8 cellular contexts compared by ENCODE assay signal in genomic region chr16:89322381-89323119, GRCh38.
DNase-seq lines count a peak whose midpoint lies in the region; ATAC-seq and TF ChIP-seq lines count a peak whose summit lies in the region.

No MANE protein-coding gene starts in this region.

- no peaks in the 10 kb centered on the region for H3K9me3 Mint-ChIP-seq in stimulated activated naive CD8-positive, alpha-beta T cell treated with anti-CD3 and anti-CD28 coated beads, Interleukin-15, Interleukin-2, amounts not matched to agents 100 ng/mL and 50 ng/mL, for 24 hours
- no peaks in the 10 kb centered on the region for H3K9me3 Mint-ChIP-seq in nephron progenitor cell

- no peaks in the 10 kb centered on the region for H3K9me3 ChIP-seq in Panc1 (ENCODE audit: control insufficient read depth, insufficient read depth, low read depth, low read length)

- no peaks in the 10 kb centered on the region for H3K27me3 Mint-ChIP-seq in stimulated activated naive CD8-positive, alpha-beta T cell treated with anti-CD3 and anti-CD28 coated beads, Interleukin-15, Interleukin-2, amounts not matched to agents 100 ng/mL and 50 ng/mL, for 24 hours
- no peaks in the 10 kb centered on the region for H3K27me3 Mint-ChIP-seq in nephron progenitor cell (ENCODE audit: low read depth, poor library complexity)

- no peaks in the 10 kb centered on the region for H3K36me3 ChIP-seq in Panc1 (ENCODE audit: control insufficient read depth, insufficient read depth, low read length)

- DNase-seq in stimulated activated naive CD8-positive, alpha-beta T cell treated with anti-CD3 and anti-CD28 coated beads, Interleukin-15, Interleukin-2, amounts not matched to agents 100 U/mL and 50 U/mL, for 24 hours = no peak
- DNase-seq in Panc1 (ENCODE audit: low read depth, low spot score) (no peak), epidermal melanocyte (ENCODE audit: insufficient read length, low spot score) (peak; percentile 88), nephron progenitor cell (peak; percentile 46)
- no peak for DNase-seq in activated CD8-positive, alpha-beta memory T cell treated with anti-CD3 and anti-CD28 coated beads for 24 hours

- peaks cover 33% of the 10 kb centered on the region for H3K36me3 Mint-ChIP-seq in stimulated activated naive CD8-positive, alpha-beta T cell treated with anti-CD3 and anti-CD28 coated beads, Interleukin-15, Interleukin-2, amounts not matched to agents 100 ng/mL and 50 ng/mL, for 24 hours (ENCODE audit: low read depth)
- H3K36me3 Mint-ChIP-seq in nephron progenitor cell (ENCODE audit: low read depth) = peaks cover 9% of the 10 kb centered on the region

- H3K4me3 ChIP-seq in Panc1 (ENCODE audit: low read depth in 2 of 2, low read length in 2 of 2) = peak overlapping the region in 1 of 2 experiments; percentile 15; a peak in 1 of 4 replicates

- H3K27ac Mint-ChIP-seq in stimulated activated naive CD8-positive, alpha-beta T cell treated with anti-CD3 and anti-CD28 coated beads, Interleukin-15, Interleukin-2, amounts not matched to agents 100 ng/mL and 50 ng/mL, for 24 hours = peak overlapping the region; percentile 84
- H3K27ac Mint-ChIP-seq in nephron progenitor cell = peak overlapping the region; percentile 98

- BruUV-seq in Panc1 (replicated peaks; lab: Mats Ljungman, UMichigan) = no TSS peak

- no peaks in the 10 kb centered on the region for H3K27me3 ChIP-seq in Panc1 (ENCODE audit: control insufficient read depth, insufficient read depth, low read length)

- peak overlapping the region; percentile 56 for H3K4me3 Mint-ChIP-seq in stimulated activated naive CD8-positive, alpha-beta T cell treated with anti-CD3 and anti-CD28 coated beads, Interleukin-15, Interleukin-2, amounts not matched to agents 100 ng/mL and 50 ng/mL, for 24 hours
- H3K4me3 Mint-ChIP-seq in nephron progenitor cell = peak overlapping the region; percentile 52

- intact Hi-C loops in Panc1 (cut with micrococcal nuclease; ENCODE audit: unreplicated experiment) = no loop called here

- ATAC-seq in stimulated activated naive CD8-positive, alpha-beta T cell treated with anti-CD3 and anti-CD28 coated beads, Interleukin-15, Interleukin-2, amounts not matched to agents 100 U/mL and 50 U/mL, for 24 hours = no peak
- ATAC-seq in Panc1 (peak; percentile 49), GM21723 (IDR thresholded peaks at IDR 0.05; ENCODE audit: unreplicated experiment) (no peak), HG03442 (IDR thresholded peaks at IDR 0.05; ENCODE audit: unreplicated experiment) (no peak)

- peaks cover 93% of the 10 kb centered on the region for H3K4me1 ChIP-seq in Panc1 (ENCODE audit: control insufficient read depth, insufficient read depth, low read length)

- in situ Hi-C loops in Panc1 (cut with HindIII; ENCODE audit: low pct_unique_long_range_greater_than_20kb, low sequenced_read_pairs) = no loop called here

- TF ChIP-seq CTCF in Panc1 (IDR thresholded peaks at IDR 0.05) = no peak
- no peak for TF ChIP-seq CTCF in nephron progenitor cell (IDR thresholded peaks at IDR 0.05)

- CTCF ChIA-PET in Panc1 (lab: Charles Lee) = no interaction called here

- peaks cover 97% of the 10 kb centered on the region for H3K4me1 Mint-ChIP-seq in stimulated activated naive CD8-positive, alpha-beta T cell treated with anti-CD3 and anti-CD28 coated beads, Interleukin-15, Interleukin-2, amounts not matched to agents 100 ng/mL and 50 ng/mL, for 24 hours (ENCODE audit: low read depth)
- H3K4me1 Mint-ChIP-seq in nephron progenitor cell = peaks cover 98% of the 10 kb centered on the region

- H3K27ac ChIP-seq in Panc1 (ENCODE audit: low read length) = peak overlapping the region; percentile 93

- POLR2A ChIA-PET in Panc1 (lab: Charles Lee) = interaction anchor here (0.5 to 0.7 kb wide), 3 partner anchors 22 to 185 kb away, joined by 3 to 12 read pairs (median 6); no protein-coding TSS in a partner anchor

Comparison
In these comparisons a context has a peak if more than half of its experiments do, and no peak if none do; other contexts are left out.
1. DNase-seq: peak in epidermal melanocyte (single experiment) and nephron progenitor cell (single experiment); none in stimulated activated naive CD8-positive, alpha-beta T cell treated with anti-CD3 and anti-CD28 coated beads, Interleukin-15, Interleukin-2, amounts not matched to agents 100 U/mL and 50 U/mL, for 24 hours (single experiment), Panc1 (single experiment) and activated CD8-positive, alpha-beta memory T cell treated with anti-CD3 and anti-CD28 coated beads for 24 hours (single experiment).